ENCODE assay signal across 19 cellular contexts in genomic region chr16:49866533-49867155, GRCh38. TPM values are rescaled to one million over a fixed set of nuclear protein-coding genes. Genes with fewer than 3 reads are reported as not detected.
DNase-seq lines count a peak whose midpoint lies in the region; ATAC-seq and TF ChIP-seq lines count a peak whose summit lies in the region.
"Had no signal": no experiment of that assay in that cellular context is flagged by ENCODE, and none has a peak within 500 bp of the region (broad histone marks: within the 10 kb centered on the region; RNA-seq: fewer than 3 reads in every experiment).

No MANE protein-coding gene starts in this region.

- no peak overlapping the region for H3K4me3 ChIP-seq in stomach smooth muscle (ENCODE audit: low read length in 2 of 2)
- H3K4me3 ChIP-seq: mucosa of descending colon had no signal

- peaks cover 3% of the 10 kb centered on the region for H3K27me3 Mint-ChIP-seq in nephron progenitor cell (ENCODE audit: low read depth, poor library complexity)

- ATAC-seq in left ventricle myocardium superior (no peak), Right ventricle myocardium superior (ENCODE audit: poor library complexity) (no peak)
- ATAC-seq: activated naive CD8-positive, alpha-beta T cell treated with anti-CD3 and anti-CD28 coated beads, Interleukin-2, amount 50 U/mL, for 24 hours; mucosa of descending colon had no signal

- H3K27ac ChIP-seq in stomach smooth muscle (ENCODE audit: low read length), result peak overlapping the region; percentile 24

- H3K9ac ChIP-seq in stomach smooth muscle (ENCODE audit: low read length in 2 of 2), result peak overlapping the region in 1 of 2 donors; percentile 51

- H3K4me3 Mint-ChIP-seq in nephron progenitor cell, result no peak overlapping the region
- H3K4me3 Mint-ChIP-seq: activated CD4-positive, alpha-beta memory T cell treated with anti-CD3 and anti-CD28 coated beads, Interleukin-2, amount 10 ng/mL, durations not matched to agents 7 days and 5 days; activated naive CD8-positive, alpha-beta T cell treated with anti-CD3 and anti-CD28 coated beads, Interleukin-2, amount 50 U/mL, for 24 hours; dendritic cell treated with granulocyte-macrophage colony-stimulating factor and Interleukin-4, amounts not matched to agents 40 ng/mL and 50 ng/mL, for 4 days had no signal

- peaks cover 0 to 2% of the 10 kb centered on the region in 2 donors for H3K27me3 ChIP-seq in stomach smooth muscle (ENCODE audit: control insufficient read depth in 1 of 2, insufficient read depth in 2 of 2, low read length in 2 of 2)

- TF ChIP-seq CTCF in nephron progenitor cell (IDR thresholded peaks at IDR 0.05), result no peak

- no peaks in the 10 kb centered on the region for H3K9me3 Mint-ChIP-seq in nephron progenitor cell
- H3K9me3 Mint-ChIP-seq: activated CD4-positive, alpha-beta memory T cell treated with anti-CD3 and anti-CD28 coated beads, Interleukin-2, amount 10 ng/mL, durations not matched to agents 7 days and 5 days; activated naive CD8-positive, alpha-beta T cell treated with anti-CD3 and anti-CD28 coated beads, Interleukin-2, amount 50 U/mL, for 24 hours; dendritic cell treated with granulocyte-macrophage colony-stimulating factor and Interleukin-4, amounts not matched to agents 40 ng/mL and 50 ng/mL, for 4 days had no signal

- DNase-seq in left ventricle myocardium superior (peak; percentile 32), Right ventricle myocardium superior (no peak), ecto neural progenitor cell (ENCODE audit: low spot score) (peak; percentile 86), nephron progenitor cell (peak; percentile 37), SHP77 (lab: John Stamatoyannopoulos, UW) (no peak)
- DNase-seq in activated CD4-positive, alpha-beta T cell treated with anti-CD3 and anti-CD28 coated beads for 48 hours, result no peak
- no peak for DNase-seq in activated T-cell treated with anti-CD3 and anti-CD28 coated beads, Interleukin-2, amount 50 U/mL, for 48 hours
- DNase-seq: activated CD4-positive, alpha-beta memory T cell treated with anti-CD3 and anti-CD28 coated beads, Interleukin-2, amount 10 ng/mL, durations not matched to agents 7 days and 5 days; activated gamma-delta T cell; activated naive CD8-positive, alpha-beta T cell treated with anti-CD3 and anti-CD28 coated beads, Interleukin-2, amount 50 U/mL, for 24 hours; EL; glutamatergic neuron; KBM-7; mucosa of descending colon; NCI-H1694; RPMI8226; SW 1271 had no signal

- H3K4me1 ChIP-seq in stomach smooth muscle (ENCODE audit: control insufficient read depth, insufficient read depth, low read length), result peaks cover 6% of the 10 kb centered on the region

- H3K27ac Mint-ChIP-seq in nephron progenitor cell, result no peak overlapping the region
- H3K27ac Mint-ChIP-seq: activated CD4-positive, alpha-beta memory T cell treated with anti-CD3 and anti-CD28 coated beads, Interleukin-2, amount 10 ng/mL, durations not matched to agents 7 days and 5 days; activated naive CD8-positive, alpha-beta T cell treated with anti-CD3 and anti-CD28 coated beads, Interleukin-2, amount 50 U/mL, for 24 hours; dendritic cell treated with granulocyte-macrophage colony-stimulating factor and Interleukin-4, amounts not matched to agents 40 ng/mL and 50 ng/mL, for 4 days had no signal

- no peaks in the 10 kb centered on the region for H3K36me3 ChIP-seq in stomach smooth muscle (ENCODE audit: control insufficient read depth in 2 of 2, insufficient read depth in 2 of 2, low read length in 2 of 2)

- no peaks in the 10 kb centered on the region for H3K9me3 ChIP-seq in stomach smooth muscle (ENCODE audit: control insufficient read depth in 2 of 2, low read length in 2 of 2)
- H3K9me3 ChIP-seq: mucosa of descending colon had no signal

- no peaks in the 10 kb centered on the region for H3K36me3 Mint-ChIP-seq in nephron progenitor cell (ENCODE audit: low read depth)

- H3K4me1 Mint-ChIP-seq in nephron progenitor cell, result peaks cover 30% of the 10 kb centered on the region
- H3K4me1 Mint-ChIP-seq: activated CD4-positive, alpha-beta memory T cell treated with anti-CD3 and anti-CD28 coated beads, Interleukin-2, amount 10 ng/mL, durations not matched to agents 7 days and 5 days; activated naive CD8-positive, alpha-beta T cell treated with anti-CD3 and anti-CD28 coated beads, Interleukin-2, amount 50 U/mL, for 24 hours had no signal

- intact Hi-C loops in left ventricle myocardium superior (cut with micrococcal nuclease), result no loop called here
- intact Hi-C loops in Right ventricle myocardium superior (cut with DNase I), result loop anchor here (10.0 kb wide), 1 partner anchor 372 kb away; no protein-coding TSS in a partner anchor

RNA-seq across cellular contexts. Expression of gene ZNF423, which starts 10.7 kb away (rescaled TPM):
- total RNA-seq in left ventricle myocardium superior, result 7.8 TPM
- 8.4 TPM for total RNA-seq in Right ventricle myocardium superior
- total RNA-seq: activated CD4-positive, alpha-beta memory T cell treated with anti-CD3 and anti-CD28 coated beads, Interleukin-2, amount 10 ng/mL, durations not matched to agents 7 days and 5 days had no signal

Comparison
In these comparisons a context has a peak if more than half of its experiments do, and no peak if none do; other contexts are left out.
1. DNase-seq: peak in left ventricle myocardium superior (single experiment), ecto neural progenitor cell (single experiment) and nephron progenitor cell (single experiment); none in Right ventricle myocardium superior (single experiment), activated CD4-positive, alpha-beta T cell treated with anti-CD3 and anti-CD28 coated beads for 48 hours (single experiment), SHP77 (0 of 2) and activated T-cell treated with anti-CD3 and anti-CD28 coated beads, Interleukin-2, amount 50 U/mL, for 48 hours (0 of 2).